Comparison of ENCODE assay signal across 6 cellular contexts in the genomic region with DNA sequence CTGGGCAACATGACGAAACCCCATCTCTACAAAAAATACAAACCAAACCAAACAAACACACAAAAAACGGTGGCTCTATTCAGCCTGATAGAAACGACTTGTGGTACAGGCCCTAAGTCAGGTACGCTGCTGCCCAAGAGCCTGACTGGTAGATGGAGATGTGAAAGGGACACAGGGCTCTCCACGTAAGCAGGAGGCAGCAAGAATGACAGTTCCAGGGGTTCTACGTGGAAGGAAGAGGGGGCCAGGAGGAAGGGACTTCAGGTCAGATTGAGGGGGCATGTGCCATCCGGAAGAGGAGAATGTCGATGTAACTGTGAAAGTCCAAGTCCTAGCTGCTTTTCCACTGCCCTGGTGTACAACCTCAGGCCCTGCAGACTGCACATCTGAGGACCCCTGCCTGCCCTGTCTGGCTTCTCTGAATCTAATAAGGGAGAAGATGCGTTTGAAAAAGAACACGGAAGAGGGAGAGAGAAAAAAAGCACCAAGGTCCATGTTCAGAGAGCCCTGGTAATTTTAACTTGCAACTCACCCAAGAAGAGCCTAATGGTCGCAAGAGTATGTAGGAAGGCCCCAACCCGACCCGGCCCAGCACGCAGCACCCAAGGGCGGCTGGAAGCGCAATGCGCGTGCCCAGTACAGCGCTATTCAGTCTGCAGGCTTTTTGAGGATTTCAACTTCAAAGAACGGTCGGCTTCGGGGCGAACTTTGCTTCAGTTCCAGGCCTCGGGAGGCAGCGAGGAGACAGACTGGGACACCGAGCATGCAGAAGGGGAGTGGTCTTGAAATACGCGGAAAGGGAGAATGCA.
DNase-seq lines count a peak whose midpoint lies in the region; ATAC-seq lines count a peak whose summit lies in the region.

No MANE protein-coding gene starts in this region.

- H3K4me3 ChIP-seq in SK-N-MC (peak overlapping the region; percentile 98), iPS DF 6.9 (ENCODE audit: low read length) (peak overlapping the region; percentile 94)

- H3K36me3 ChIP-seq in SK-N-MC (ENCODE audit: insufficient read depth, low read length) (peaks cover 4% of the 10 kb centered on the region; the same call in 1 of the 2 replicates), iPS DF 6.9 (ENCODE audit: control insufficient read depth, insufficient read depth, low read length) (no peaks in the 10 kb centered on the region)

- no CpG with 5 or more reads among the region's 28 CpGs for WGBS in iPS DF 6.9 (ENCODE audit: insufficient coverage, insufficient read length)

- H3K9ac ChIP-seq in SK-N-MC (ENCODE audit: insufficient read length), result peak overlapping the region; percentile 95

- peak; percentile 0 for ATAC-seq in GM19467 (IDR thresholded peaks at IDR 0.05; ENCODE audit: unreplicated experiment)

- no peaks in the 10 kb centered on the region for H3K27me3 ChIP-seq in iPS DF 6.9 (ENCODE audit: control insufficient read depth, insufficient read depth, low read length)

- peaks cover 9% of the 10 kb centered on the region for H3K4me1 ChIP-seq in iPS DF 6.9 (ENCODE audit: control insufficient read depth, insufficient read depth, low read length)

- peak overlapping the region; percentile 92 for H3K27ac ChIP-seq in SK-N-MC
- peak overlapping the region; percentile 8 for H3K27ac ChIP-seq in iPS DF 6.9 (ENCODE audit: low read length)

- DNase-seq in SK-N-MC (ENCODE audit: low read depth, low spot score), result no peak
- no peak for DNase-seq in iPS DF 6.9 (ENCODE audit: low read depth, low spot score)
- no peak for DNase-seq in DMS79 treated with DMSO at 0.1 percent for 48 hours (lab: John Stamatoyannopoulos, UW)
- DNase-seq in NCI-H1417 treated with DMSO at 0.1 percent for 48 hours (lab: John Stamatoyannopoulos, UW), result no peak
- DNase-seq in NCI-H2227 (lab: John Stamatoyannopoulos, UW; ENCODE audit: unreplicated experiment), result no peak

- H3K9me3 ChIP-seq in SK-N-MC (ENCODE audit: low read depth, low read length), result no peaks in the 10 kb centered on the region
- no peaks in the 10 kb centered on the region for H3K9me3 ChIP-seq in iPS DF 6.9 (ENCODE audit: control insufficient read depth, insufficient read depth, low read length)
